Comparison of ENCODE assay signal across 8 cellular contexts in the genomic region with DNA sequence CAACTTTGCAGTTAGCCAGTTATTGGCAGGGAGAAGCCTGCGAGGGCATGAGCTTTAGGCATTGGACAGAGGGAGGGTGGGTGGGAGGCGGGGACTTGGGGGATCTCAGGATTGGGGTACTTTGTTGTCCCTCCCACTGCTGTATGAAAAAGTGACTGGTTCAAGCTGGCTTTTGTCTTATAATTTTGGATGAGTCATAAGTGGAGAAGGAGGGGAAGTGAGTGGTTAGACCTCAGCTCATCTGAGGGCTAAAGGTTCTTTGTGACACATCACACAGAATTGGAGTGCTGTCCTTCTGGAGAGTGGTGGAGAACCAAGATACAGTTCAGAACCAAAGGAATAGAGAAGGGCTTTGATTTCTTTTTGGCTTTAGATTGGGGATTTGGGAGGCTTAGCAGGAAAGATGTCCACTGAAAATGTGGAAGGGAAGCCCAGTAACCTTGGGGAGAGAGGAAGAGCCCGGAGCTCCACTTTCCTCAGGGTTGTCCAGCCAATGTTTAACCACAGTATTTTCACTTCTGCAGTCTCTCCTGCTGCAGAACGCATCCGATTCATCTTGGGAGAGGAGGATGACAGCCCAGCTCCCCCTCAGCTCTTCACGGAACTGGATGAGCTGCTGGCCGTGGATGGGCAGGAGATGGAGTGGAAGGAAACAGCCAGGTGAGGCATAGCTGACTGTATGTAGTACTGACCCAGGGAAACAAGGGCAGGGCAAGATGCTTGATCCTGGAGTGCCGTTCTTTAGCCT. TPM values are rescaled to one million over a fixed set of nuclear protein-coding genes. Genes with fewer than 3 reads are reported as not detected.
DNase-seq lines count a peak whose midpoint lies in the region; ATAC-seq, FAIRE-seq and TF ChIP-seq lines count a peak whose summit lies in the region.

Gene SLC4A4, plus strand, starts transcription at position 175 of the 748 bp plus-strand sequence.

- no peak within 1 kb of the TSS for H3K9ac ChIP-seq in K562 (ENCODE audit: insufficient read depth in 1 of 2, low read depth in 2 of 2, low read length in 2 of 2)

- TF ChIP-seq EP300 in K562 (IDR thresholded peaks at IDR 0.05; ENCODE audit: low read length): no peak

- TF ChIP-seq CTCF in K562 (IDR thresholded peaks at IDR 0.05 in 2 of 3, conservative IDR thresholded peaks at IDR 0.05 in 1 of 3; ENCODE audit: insufficient read depth in 2 of 3, low read depth in 1 of 3, low read length in 3 of 3): no peak
- no peak for TF ChIP-seq CTCF in lower leg skin (IDR thresholded peaks at IDR 0.05)

- H3K4me2 ChIP-seq in K562 (ENCODE audit: insufficient read depth, low read length): no peak within 1 kb of the TSS

- no peak within 1 kb of the TSS for H3K27ac ChIP-seq in K562 (ENCODE audit: extremely low read depth, low read depth, low read length)

- H3K4me3 ChIP-seq in K562 (no peak within 1 kb of the TSS), lower leg skin (ENCODE audit: low read depth, poor library complexity, severe bottlenecking) (no peak within 1 kb of the TSS)

- POLR2A ChIA-PET in K562 (lab: Yijun Ruan, JAX): no interaction called here

- WGBS in K562 (ENCODE audit: insufficient coverage, low coverage, missing lambda C conversion rate): 0% methylated on average over 5 of the region's 8 CpGs
- WGBS in lower leg skin, 2 donors: 86 to 90% methylated on average over 8 of the region's 8 CpGs

- ATAC-seq in GM19463 (IDR thresholded peaks at IDR 0.05; ENCODE audit: unreplicated experiment) (peak; percentile 98), HG03439 (IDR thresholded peaks at IDR 0.05; ENCODE audit: unreplicated experiment) (peak; percentile 98), K562 (peak; percentile 46; the same call in 1 of the 3 replicates)

- H2AFZ ChIP-seq in K562 (ENCODE audit: low read depth, low read length): no peak within 1 kb of the TSS

- H3K9me1 ChIP-seq in K562 (ENCODE audit: control insufficient read depth, insufficient read depth, low read length): no peaks in the 10 kb centered on the region

- no peaks in the 10 kb centered on the region for H3K9me3 ChIP-seq in K562 (replicated peaks; ENCODE audit: control insufficient read depth, insufficient read depth, low read depth, low read length)

- intact Hi-C loops in K562 (cut with micrococcal nuclease) (no loop called here), lower leg skin (cut with DNase I; ENCODE audit: low total_unique reads) (no loop called here)

- peak; percentile 39 for DNase-seq in Daoy (ENCODE audit: low read depth)
- peak in 1 of 4 experiments; percentile 9 for DNase-seq in K562 (ENCODE audit: extremely low read depth in 1 of 4, low spot score in 3 of 4)
- peak; percentile 56 for DNase-seq in non-pigmented ciliary epithelial cell (ENCODE audit: low read depth)
- DNase-seq in NCI-H2171 treated with DMSO at 0.1 percent for 48 hours (lab: John Stamatoyannopoulos, UW): no peak
- no peak for DNase-seq in central memory CD4-positive, alpha-beta T cell
- DNase-seq in lower leg skin (ENCODE audit: low spot score in 2 of 2): no peak

- H3K79me2 ChIP-seq in K562 (ENCODE audit: control insufficient read depth, insufficient read depth, low read length): no peaks in the 10 kb centered on the region

- BruUV-seq in K562 (replicated peaks; lab: Mats Ljungman, UMichigan): no TSS peak

- CTCF ChIA-PET in K562 (lab: Yijun Ruan, JAX; ENCODE audit: low intra/inter-chr PET ratio): no interaction called here

- H3K27me3 ChIP-seq in K562 (ENCODE audit: control insufficient read depth in 2 of 2, insufficient read depth in 2 of 2, low read length in 2 of 2): no peaks in the 10 kb centered on the region

- no peak for TF ChIP-seq POLR2A in K562 (conservative IDR thresholded peaks at IDR 0.05)
- TF ChIP-seq POLR2A in lower leg skin (IDR thresholded peaks at IDR 0.05): no peak

- H3K4me1 ChIP-seq in K562 (replicated peaks in 1 of 2; ENCODE audit: control insufficient read depth in 2 of 2, insufficient read depth in 2 of 2, low read length in 2 of 2): no peaks in the 10 kb centered on the region

- in situ Hi-C loops in K562 (cut with MboI): no loop called here

- H4K20me1 ChIP-seq in K562 (replicated peaks; ENCODE audit: control insufficient read depth, insufficient read depth, low read length): no peaks in the 10 kb centered on the region; the same call in 1 of the 2 replicates

- H3K36me3 ChIP-seq in K562 (ENCODE audit: control insufficient read depth, insufficient read depth, low read length): no peaks in the 10 kb centered on the region

- no peak for FAIRE-seq in K562 (lab: Jason Lieb, UNC)

- no peak for TF ChIP-seq RAD21 in K562 (CRISPR knock-in tag; conservative IDR thresholded peaks at IDR 0.05 in 1 of 2, IDR thresholded peaks at IDR 0.05 in 1 of 2)

TF ChIP-seq in K562, 482 proteins besides CTCF, POLR2A, EP300 and RAD21 (continues in another document):
- TF ChIP-seq SPI1 (IDR thresholded peaks at IDR 0.05; ENCODE audit: borderline replicate concordance, low read depth, low read length) (0 out of 2 replicates have a peak, but pooled peaks have one; percentile 22), KLF10 (CRISPR knock-in tag; IDR thresholded peaks at IDR 0.05) (no peak), POLR2AphosphoS5 (IDR thresholded peaks at IDR 0.05; ENCODE audit: control insufficient read depth, insufficient read depth, low read depth, low read length) (no peak), FOSL1 (tag; conservative IDR thresholded peaks at IDR 0.05) (peak; percentile 66), ZNF253 (CRISPR knock-in tag; conservative IDR thresholded peaks at IDR 0.05) (no peak), HNRNPL (IDR thresholded peaks at IDR 0.05; ENCODE audit: low read depth, low read length) (no peak), NR1H2 (CRISPR knock-in tag; IDR thresholded peaks at IDR 0.05) (no peak), JUND (IDR thresholded peaks at IDR 0.05; ENCODE audit: borderline replicate concordance, low read depth, low read length) (peak; percentile 51; the same call in 1 of the 2 replicates), JUND (tag; IDR thresholded peaks at IDR 0.05; ENCODE audit: borderline replicate concordance, low read depth, low read length) (peak; percentile 65; the same call in 1 of the 3 replicates), ZNF655 (CRISPR knock-in tag; IDR thresholded peaks at IDR 0.05) (no peak), RNF219 (CRISPR knock-in tag; IDR thresholded peaks at IDR 0.05) (no peak), E2F3 (CRISPR knock-in tag; IDR thresholded peaks at IDR 0.05) (no peak)

RNA-seq across cellular contexts. Expression of gene SLC4A4, which starts in this region (rescaled TPM):
- total RNA-seq in Daoy (2014; rRNA removed; shearing (Covaris generic)): 1.2 and 2.6 TPM in 2 replicates
- total RNA-seq in K562 (2011; cell fraction: chromatin; rRNA removed; ENCODE audit: low replicate concordance): 0.12 TPM in 1 of 2 replicates, not detected in the other
- 0.17 TPM in 1 of 2 replicates, not detected in the other for total RNA-seq in K562 (2011; cell fraction: nucleolus; rRNA removed)
- total RNA-seq in K562 (2011; cell fraction: nucleoplasm; rRNA removed): 0.07 TPM in 1 of 2 replicates, not detected in the other
- total RNA-seq in K562 (2014; rRNA removed) (0.04 and 0.18 TPM in 2 replicates), K562 (2014; rRNA removed; fragmentation: Illumina TruSeq; extraction: Trizol) (0.07 and 0.13 TPM in 2 replicates), K562 (2015; rRNA removed; fragmentation: Illumina TruSeq; extraction: Trizol) (0.08 and 0.11 TPM in 2 replicates), K562 (2021) (0.11 and 0.20 TPM in 2 replicates), lower leg skin (under 1 TPM; 0.25 to 0.51 (median 0.47) TPM)
- polyA plus RNA-seq in K562 (2011; rRNA removed) (not detected in 2 replicates), K562 (2014; fragmentation: Illumina TruSeq; extraction: Trizol) (0.04 and 0.06 TPM in 2 replicates), K562 (2014; fragmentation: Nextera tagmentation; extraction: Ambion mirVana) (under 1 TPM in 1 of 2 experiments, not detected in 1; 0.03 TPM), K562 (2014; rRNA removed) (0.01 and 0.05 TPM in 2 replicates)
- not detected in 2 replicates for polyA plus RNA-seq in K562 (2011; cell fraction: cytosol; rRNA removed)
- not detected in 2 replicates for polyA plus RNA-seq in K562 (2011; cell fraction: nucleus; rRNA removed)
- 0.04 and 0.11 TPM in 2 replicates for polyA plus RNA-seq in K562 (2012)
- polyA minus RNA-seq in K562 (2011; rRNA and poly(A)+ RNA removed): 0.07 TPM in 1 of 2 replicates, not detected in the other
- polyA minus RNA-seq in K562 (2011; cell fraction: cytosol; rRNA and poly(A)+ RNA removed): not detected in 2 replicates
- not detected in 2 replicates for polyA minus RNA-seq in K562 (2011; cell fraction: nucleus; rRNA and poly(A)+ RNA removed)

Comparison
In these comparisons a context has a peak if more than half of its experiments do, and no peak if none do; other contexts are left out.
1. Peak in ATAC-seq in K562; RNA of the gene not detected or under 1 TPM.
2. DNase-seq: peak in Daoy (single experiment) and non-pigmented ciliary epithelial cell (single experiment); none in NCI-H2171 treated with DMSO at 0.1 percent for 48 hours (single experiment), central memory CD4-positive, alpha-beta T cell (single experiment) and lower leg skin (0 of 2).
3. ATAC-seq: peak in every context shown above with its lines; median percentile 98 in GM19463; 98 in HG03439; 46 in K562.